ENCODE assay signal across 33 cellular contexts in genomic region chr6:36469946-36470345, GRCh38. TPM values are rescaled to one million over a fixed set of nuclear protein-coding genes. Genes with fewer than 3 reads are reported as not detected.
"Had no signal": no experiment of that assay in that cellular context is flagged by ENCODE, and none has a peak within 500 bp of the region (broad histone marks: within the 10 kb centered on the region; RNA-seq: fewer than 3 reads in every experiment).

No MANE protein-coding gene starts in this region.

- H3K27ac Mint-ChIP-seq: type B pancreatic cell had no signal

- H3K4me3 ChIP-seq: adrenal gland, ascending aorta, esophagus muscularis mucosa, hepatocyte, lower lobe of right lung, thoracic aorta, vagina had no signal

- DNase-seq: activated CD4-positive, CD25-positive, alpha-beta regulatory T cell treated with anti-CD3 and anti-CD28 coated beads, Interleukin-2, amount 50 U/mL, for 72 hours; activated CD8-positive, alpha-beta memory T cell treated with anti-CD3 and anti-CD28 coated beads, Interleukin-2, amount 50 U/mL, for 48 hours; activated gamma-delta T cell treated with Interleukin-2 at 50 U/mL for 16 hours; adrenal gland; brain microvascular endothelial cell; central memory CD4-positive, alpha-beta T cell; dermis blood vessel endothelial cell; effector CD8-positive, alpha-beta T cell; glutamatergic neuron; immature natural killer cell; lower lobe of right lung; naive thymus-derived CD4-positive, alpha-beta T cell; small intestine; stimulated activated CD4-positive, alpha-beta T cell treated with anti-CD3 and anti-CD28 coated beads, Interleukin-15, amount 100 ng/mL, for 24 hours; stimulated activated naive B cell treated with anti-CD40 and anti-IgM and Interleukin-4, amounts not matched to agents 10 μg/mL and 1 μg/mL and 100 μg/mL, for 72 hours had no signal

- H3K27me3 ChIP-seq: adrenal gland, ascending aorta, brain microvascular endothelial cell, esophagus muscularis mucosa, hepatocyte, vagina had no signal

- H3K9me3 ChIP-seq: adrenal gland, ascending aorta, esophagus muscularis mucosa, lower lobe of right lung, thoracic aorta, vagina had no signal

- H2AFZ ChIP-seq: hepatocyte had no signal

- H3K4me1 ChIP-seq: adrenal gland, ascending aorta, lower lobe of right lung, vagina had no signal

- H3K27ac ChIP-seq: adrenal gland, ascending aorta, brain microvascular endothelial cell, esophagus muscularis mucosa, hepatocyte, lower lobe of right lung, thoracic aorta, vagina, VCaP had no signal

- H3K27me3 Mint-ChIP-seq: activated naive CD8-positive, alpha-beta T cell; naive thymus-derived CD4-positive, alpha-beta T cell; stimulated activated naive B cell treated with anti-CD40 and anti-IgM and Interleukin-4, amounts not matched to agents 10 μg/mL and 1 μg/mL and 100 μg/mL, for 72 hours; type B pancreatic cell had no signal

- H3K4me3 Mint-ChIP-seq: activated naive CD8-positive, alpha-beta T cell; activated T-helper 1 cell treated with anti-CD3 and anti-CD28 coated beads, Interleukin-12 subunit alpha, Interleukin-12 subunit beta, Interleukin-2, Interleukin-4 antibody, amounts not matched to agents 30 ng/mL and 10 ng/mL and 1 ng/mL, durations not matched to agents 14 hours and 24 hours and 36 hours; immature natural killer cell; naive thymus-derived CD4-positive, alpha-beta T cell; neural crest cell; stimulated activated naive B cell treated with anti-CD40 and anti-IgM and Interleukin-4, amounts not matched to agents 10 μg/mL and 1 μg/mL and 100 μg/mL, for 72 hours; T-helper 2 cell treated with Interferon-gamma antibody and Interleukin-4, amounts not matched to agents 5 μg/mL and 100 μg/mL, for 36 hours; type B pancreatic cell had no signal

- FAIRE-seq: frontal cortex, small intestine had no signal

- H3K36me3 ChIP-seq: thoracic aorta had no signal

- H3K4me2 ChIP-seq: hepatocyte had no signal

- ATAC-seq: left lobe of liver; lower lobe of right lung; naive thymus-derived CD4-positive, alpha-beta T cell; sciatic nerve; stimulated activated naive B cell treated with anti-CD40 and anti-IgM and Interleukin-4, amounts not matched to agents 10 μg/mL and 1 μg/mL and 100 μg/mL, for 72 hours had no signal

- H3K9me3 Mint-ChIP-seq: activated T-helper 1 cell treated with anti-CD3 and anti-CD28 coated beads, Interleukin-12 subunit alpha, Interleukin-12 subunit beta, Interleukin-2, Interleukin-4 antibody, amounts not matched to agents 30 ng/mL and 10 ng/mL and 1 ng/mL, durations not matched to agents 14 hours and 24 hours and 36 hours; immature natural killer cell; naive thymus-derived CD4-positive, alpha-beta T cell; neural crest cell; stimulated activated naive B cell treated with anti-CD40 and anti-IgM and Interleukin-4, amounts not matched to agents 10 μg/mL and 1 μg/mL and 100 μg/mL, for 72 hours; T-helper 2 cell treated with Interferon-gamma antibody and Interleukin-4, amounts not matched to agents 5 μg/mL and 100 μg/mL, for 36 hours; type B pancreatic cell had no signal

RNA-seq across cellular contexts. Expression of gene PXT1, which starts 27.3 kb away (rescaled TPM):
- total RNA-seq: adrenal gland, ascending aorta, dermis blood vessel endothelial cell, esophagus muscularis mucosa, frontal cortex, hepatocyte, kidney epithelial cell, lower lobe of right lung, omental fat pad, posterior vena cava, renal cortical epithelial cell, thoracic aorta, vagina had no signal
- polyA plus RNA-seq: adrenal gland; hepatocyte; naive thymus-derived CD4-positive, alpha-beta T cell; small intestine had no signal
